ENCODE assay signal across 9 cellular contexts in genomic region chr10:16828731-16829175, GRCh38. TPM values are rescaled to one million over a fixed set of nuclear protein-coding genes. Genes with fewer than 3 reads are reported as not detected.
DNase-seq lines count a peak whose midpoint lies in the region; ATAC-seq and TF ChIP-seq lines count a peak whose summit lies in the region.
"Had no signal": no experiment of that assay in that cellular context is flagged by ENCODE, and none has a peak within 500 bp of the region (broad histone marks: within the 10 kb centered on the region; RNA-seq: fewer than 3 reads in every experiment).

No MANE protein-coding gene starts in this region.

- DNase-seq in GM23248 (peak; percentile 90), amniotic stem cell (lab: John Stamatoyannopoulos, UW) (peak; percentile 40), smooth muscle cell (lab: John Stamatoyannopoulos, UW; ENCODE audit: unreplicated experiment) (no peak), middle frontal gyrus (ENCODE audit: extremely low spot score, low spot score) (no peak), NCI-H2171 (lab: John Stamatoyannopoulos, UW) (no peak), CD14-positive monocyte (ENCODE audit: low spot score) (no peak)

- H3K36me3 ChIP-seq in GM23248 (ENCODE audit: low read depth): no peaks in the 10 kb centered on the region
- no peaks in the 10 kb centered on the region for H3K36me3 ChIP-seq in gastroesophageal sphincter
- no peaks in the 10 kb centered on the region for H3K36me3 ChIP-seq in smooth muscle cell (ENCODE audit: low read depth)

- H3K9me3 ChIP-seq in GM23248 (ENCODE audit: low read depth) (no peaks in the 10 kb centered on the region), gastroesophageal sphincter (no peaks in the 10 kb centered on the region), smooth muscle cell (replicated peaks; ENCODE audit: low read depth) (no peaks in the 10 kb centered on the region)

- peaks cover 2 to 5% (median 3%) of the 10 kb centered on the region in 3 donors for H3K27me3 Mint-ChIP-seq in CD14-positive monocyte (ENCODE audit: low read depth in 3 of 3)

- H3K79me2 ChIP-seq in GM23248 (ENCODE audit: insufficient read depth) (no peaks in the 10 kb centered on the region), smooth muscle cell (ENCODE audit: low read depth) (no peaks in the 10 kb centered on the region)

- H3K9ac ChIP-seq in GM23248: peak overlapping the region; percentile 80
- no peak overlapping the region for H3K9ac ChIP-seq in smooth muscle cell (ENCODE audit: low read depth)

- H3K4me3 ChIP-seq in GM23248: peak overlapping the region; percentile 70
- no peak overlapping the region for H3K4me3 ChIP-seq in gastroesophageal sphincter
- H3K4me3 ChIP-seq in smooth muscle cell: no peak overlapping the region

- TF ChIP-seq POLR2A in gastroesophageal sphincter (IDR thresholded peaks at IDR 0.05): no peak

- in situ Hi-C loops in GM23248 (cut with MboI): no loop called here

- H2AFZ ChIP-seq in GM23248 (peak overlapping the region; percentile 75), smooth muscle cell (ENCODE audit: low read depth) (no peak overlapping the region)

- no peaks in the 10 kb centered on the region for H3K36me3 Mint-ChIP-seq in CD14-positive monocyte

- H3K9me3 Mint-ChIP-seq in CD14-positive monocyte: no peaks in the 10 kb centered on the region
- H3K9me3 Mint-ChIP-seq: nephron had no signal

- H3K9me2 ChIP-seq in GM23248 (ENCODE audit: insufficient read depth): no peaks in the 10 kb centered on the region

- TF ChIP-seq CTCF in gastroesophageal sphincter (IDR thresholded peaks at IDR 0.05): no peak
- TF ChIP-seq CTCF in smooth muscle cell (IDR thresholded peaks at IDR 0.05; ENCODE audit: borderline replicate concordance, insufficient read depth, poor library complexity, severe bottlenecking): no peak
- no peak for TF ChIP-seq CTCF in CD14-positive monocyte (IDR thresholded peaks at IDR 0.05)

- peak overlapping the region; percentile 94 for H3K27ac ChIP-seq in GM23248
- peak overlapping the region in 3 of 4 donors; percentile 47 to 54 (median 52) for H3K27ac ChIP-seq in gastroesophageal sphincter
- peak overlapping the region; percentile 67 for H3K27ac ChIP-seq in smooth muscle cell (ENCODE audit: low read depth)

- H3K4me1 ChIP-seq in GM23248 (ENCODE audit: insufficient read depth): peaks cover 44% of the 10 kb centered on the region
- H3K4me1 ChIP-seq in gastroesophageal sphincter: peaks cover 0 to 31% (median 3%) of the 10 kb centered on the region in 3 donors
- no peaks in the 10 kb centered on the region for H3K4me1 ChIP-seq in smooth muscle cell (ENCODE audit: low read depth)

- intact Hi-C loops in CD14-positive monocyte (cut with micrococcal nuclease): loop anchor here (5.0 kb wide), 2 partner anchors 429 to 599 kb away; no protein-coding TSS in a partner anchor

- no peak overlapping the region for H3K27ac Mint-ChIP-seq in CD14-positive monocyte

- TF ChIP-seq EP300 in gastroesophageal sphincter (IDR thresholded peaks at IDR 0.05): no peak

- H3K4me1 Mint-ChIP-seq in CD14-positive monocyte: peaks cover 12% of the 10 kb centered on the region
- H3K4me1 Mint-ChIP-seq: nephron had no signal

- H3F3A ChIP-seq in GM23248 (ENCODE audit: insufficient read depth) (peaks cover 49% of the 10 kb centered on the region), smooth muscle cell (ENCODE audit: low read depth) (no peaks in the 10 kb centered on the region)

- H3K4me2 ChIP-seq in GM23248 (ENCODE audit: unreplicated experiment) (peak overlapping the region; percentile 91), smooth muscle cell (peak overlapping the region; percentile 43)

- 0 to 4% methylated on average over 8 of the region's 8 CpGs for WGBS in GM23248 (ENCODE audit: low coverage in 1 of 2, low lambda C conversion rate in 2 of 2, missing lambda C conversion rate in 2 of 2), 2 experiments
- WGBS in gastroesophageal sphincter (ENCODE audit: low coverage in 1 of 2), 2 donors: 4 to 13% methylated on average over 4 to 7 of the region's 8 CpGs
- WGBS in smooth muscle cell (ENCODE audit: low lambda C conversion rate): 37% methylated on average over 8 of the region's 8 CpGs

- H3K4me3 Mint-ChIP-seq in CD14-positive monocyte: no peak overlapping the region
- H3K4me3 Mint-ChIP-seq: nephron had no signal

- peak; percentile 70 for ATAC-seq in gastroesophageal sphincter
- no peak for ATAC-seq in GM18907 (IDR thresholded peaks at IDR 0.05; ENCODE audit: unreplicated experiment)

- H3K27me3 ChIP-seq in GM23248 (replicated peaks; ENCODE audit: insufficient read depth) (no peaks in the 10 kb centered on the region), gastroesophageal sphincter (no peaks in the 10 kb centered on the region), smooth muscle cell (ENCODE audit: low read depth) (no peaks in the 10 kb centered on the region)

- H4K20me1 ChIP-seq in GM23248 (ENCODE audit: insufficient read depth): no peaks in the 10 kb centered on the region
- no peaks in the 10 kb centered on the region for H4K20me1 ChIP-seq in smooth muscle cell (ENCODE audit: low read depth)

RNA-seq across cellular contexts. Expression of gene RSU1, which starts 11.5 kb away (rescaled TPM):
- 104 and 109 TPM in 2 replicates for total RNA-seq in GM23248 (2014; rRNA removed; shearing (Covaris generic))
- polyA plus RNA-seq in GM23248 (2016; fragmentation: Nextera tagmentation; extraction: Ambion mirVana) (236 and 252 TPM in 2 replicates), smooth muscle cell (113 and 128 TPM in 2 replicates), CD14-positive monocyte (100 to 1,000 TPM; 100 to 111 TPM)
- total RNA-seq in gastroesophageal sphincter (100 to 1,000 TPM in 3 of 4 donors, 10 to 100 TPM in 1; 87.0 to 149 (median 117) TPM), smooth muscle cell (95.9 and 110 TPM in 2 replicates)

Comparison
In these comparisons a context has a peak if more than half of its experiments do, and no peak if none do; other contexts are left out.
1. DNase-seq: peak in GM23248 (single experiment) and amniotic stem cell (single experiment); none in smooth muscle cell (single experiment), middle frontal gyrus (single experiment), NCI-H2171 (single experiment) and CD14-positive monocyte (single experiment).
2. Peak in every context shown above with its lines, with median percentiles within 50 percentile points of each other: H3K27ac ChIP-seq.